Comparison of ENCODE assay signal across 1 cellular context in the genomic region with DNA sequence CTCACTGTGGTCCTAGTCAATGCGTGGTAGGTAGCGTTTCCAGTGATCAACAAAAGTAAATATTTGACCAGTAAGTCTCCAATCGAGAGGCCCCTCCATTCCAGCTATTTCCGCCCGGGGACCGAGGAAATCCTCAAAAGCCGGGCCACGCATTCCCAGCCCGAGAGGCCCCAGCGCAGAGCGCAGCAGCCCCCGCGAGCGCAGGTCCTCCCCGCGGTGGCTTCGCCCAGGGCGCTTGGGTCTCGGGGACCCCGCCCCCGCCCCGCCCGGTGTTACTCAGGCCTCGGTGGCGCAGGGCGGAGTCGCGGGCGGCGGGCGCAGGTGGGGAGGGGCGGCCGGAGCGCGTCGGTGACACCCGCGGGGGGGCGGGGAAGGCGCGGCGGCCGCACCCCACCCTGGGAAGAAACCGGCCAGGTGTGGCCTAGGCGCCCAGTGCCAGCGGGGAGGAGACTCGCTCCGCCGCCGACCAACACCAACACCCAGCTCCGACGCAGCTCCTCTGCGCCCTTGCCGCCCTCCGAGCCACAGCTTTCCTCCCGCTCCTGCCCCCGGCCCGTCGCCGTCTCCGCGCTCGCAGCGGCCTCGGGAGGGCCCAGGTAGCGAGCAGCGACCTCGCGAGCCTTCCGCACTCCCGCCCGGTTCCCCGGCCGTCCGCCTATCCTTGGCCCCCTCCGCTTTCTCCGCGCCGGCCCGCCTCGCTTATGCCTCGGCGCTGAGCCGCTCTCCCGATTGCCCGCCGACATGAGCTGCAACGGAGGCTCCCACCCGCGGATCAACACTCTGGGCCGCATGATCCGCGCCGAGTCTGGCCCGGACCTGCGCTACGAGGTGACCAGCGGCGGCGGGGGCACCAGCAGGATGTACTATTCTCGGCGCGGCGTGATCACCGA.
A peak's percentile ranks its signal among the peaks of the same experiment; 100 is the strongest.
TF ChIP-seq lines count a peak whose summit lies in the region.

A gene with protein sequence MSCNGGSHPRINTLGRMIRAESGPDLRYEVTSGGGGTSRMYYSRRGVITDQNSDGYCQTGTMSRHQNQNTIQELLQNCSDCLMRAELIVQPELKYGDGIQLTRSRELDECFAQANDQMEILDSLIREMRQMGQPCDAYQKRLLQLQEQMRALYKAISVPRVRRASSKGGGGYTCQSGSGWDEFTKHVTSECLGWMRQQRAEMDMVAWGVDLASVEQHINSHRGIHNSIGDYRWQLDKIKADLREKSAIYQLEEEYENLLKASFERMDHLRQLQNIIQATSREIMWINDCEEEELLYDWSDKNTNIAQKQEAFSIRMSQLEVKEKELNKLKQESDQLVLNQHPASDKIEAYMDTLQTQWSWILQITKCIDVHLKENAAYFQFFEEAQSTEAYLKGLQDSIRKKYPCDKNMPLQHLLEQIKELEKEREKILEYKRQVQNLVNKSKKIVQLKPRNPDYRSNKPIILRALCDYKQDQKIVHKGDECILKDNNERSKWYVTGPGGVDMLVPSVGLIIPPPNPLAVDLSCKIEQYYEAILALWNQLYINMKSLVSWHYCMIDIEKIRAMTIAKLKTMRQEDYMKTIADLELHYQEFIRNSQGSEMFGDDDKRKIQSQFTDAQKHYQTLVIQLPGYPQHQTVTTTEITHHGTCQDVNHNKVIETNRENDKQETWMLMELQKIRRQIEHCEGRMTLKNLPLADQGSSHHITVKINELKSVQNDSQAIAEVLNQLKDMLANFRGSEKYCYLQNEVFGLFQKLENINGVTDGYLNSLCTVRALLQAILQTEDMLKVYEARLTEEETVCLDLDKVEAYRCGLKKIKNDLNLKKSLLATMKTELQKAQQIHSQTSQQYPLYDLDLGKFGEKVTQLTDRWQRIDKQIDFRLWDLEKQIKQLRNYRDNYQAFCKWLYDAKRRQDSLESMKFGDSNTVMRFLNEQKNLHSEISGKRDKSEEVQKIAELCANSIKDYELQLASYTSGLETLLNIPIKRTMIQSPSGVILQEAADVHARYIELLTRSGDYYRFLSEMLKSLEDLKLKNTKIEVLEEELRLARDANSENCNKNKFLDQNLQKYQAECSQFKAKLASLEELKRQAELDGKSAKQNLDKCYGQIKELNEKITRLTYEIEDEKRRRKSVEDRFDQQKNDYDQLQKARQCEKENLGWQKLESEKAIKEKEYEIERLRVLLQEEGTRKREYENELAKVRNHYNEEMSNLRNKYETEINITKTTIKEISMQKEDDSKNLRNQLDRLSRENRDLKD (N-terminal part only) (plus strand): TSS at position 497 of the 890 bp plus-strand sequence. CDS start 245 bp downstream, at position 742.

TF ChIP-seq in HepG2, 621 proteins besides CTCF, POLR2A, EP300 and RAD21 (continued from another document and continues in another):
- TF ChIP-seq, protein P1, sequence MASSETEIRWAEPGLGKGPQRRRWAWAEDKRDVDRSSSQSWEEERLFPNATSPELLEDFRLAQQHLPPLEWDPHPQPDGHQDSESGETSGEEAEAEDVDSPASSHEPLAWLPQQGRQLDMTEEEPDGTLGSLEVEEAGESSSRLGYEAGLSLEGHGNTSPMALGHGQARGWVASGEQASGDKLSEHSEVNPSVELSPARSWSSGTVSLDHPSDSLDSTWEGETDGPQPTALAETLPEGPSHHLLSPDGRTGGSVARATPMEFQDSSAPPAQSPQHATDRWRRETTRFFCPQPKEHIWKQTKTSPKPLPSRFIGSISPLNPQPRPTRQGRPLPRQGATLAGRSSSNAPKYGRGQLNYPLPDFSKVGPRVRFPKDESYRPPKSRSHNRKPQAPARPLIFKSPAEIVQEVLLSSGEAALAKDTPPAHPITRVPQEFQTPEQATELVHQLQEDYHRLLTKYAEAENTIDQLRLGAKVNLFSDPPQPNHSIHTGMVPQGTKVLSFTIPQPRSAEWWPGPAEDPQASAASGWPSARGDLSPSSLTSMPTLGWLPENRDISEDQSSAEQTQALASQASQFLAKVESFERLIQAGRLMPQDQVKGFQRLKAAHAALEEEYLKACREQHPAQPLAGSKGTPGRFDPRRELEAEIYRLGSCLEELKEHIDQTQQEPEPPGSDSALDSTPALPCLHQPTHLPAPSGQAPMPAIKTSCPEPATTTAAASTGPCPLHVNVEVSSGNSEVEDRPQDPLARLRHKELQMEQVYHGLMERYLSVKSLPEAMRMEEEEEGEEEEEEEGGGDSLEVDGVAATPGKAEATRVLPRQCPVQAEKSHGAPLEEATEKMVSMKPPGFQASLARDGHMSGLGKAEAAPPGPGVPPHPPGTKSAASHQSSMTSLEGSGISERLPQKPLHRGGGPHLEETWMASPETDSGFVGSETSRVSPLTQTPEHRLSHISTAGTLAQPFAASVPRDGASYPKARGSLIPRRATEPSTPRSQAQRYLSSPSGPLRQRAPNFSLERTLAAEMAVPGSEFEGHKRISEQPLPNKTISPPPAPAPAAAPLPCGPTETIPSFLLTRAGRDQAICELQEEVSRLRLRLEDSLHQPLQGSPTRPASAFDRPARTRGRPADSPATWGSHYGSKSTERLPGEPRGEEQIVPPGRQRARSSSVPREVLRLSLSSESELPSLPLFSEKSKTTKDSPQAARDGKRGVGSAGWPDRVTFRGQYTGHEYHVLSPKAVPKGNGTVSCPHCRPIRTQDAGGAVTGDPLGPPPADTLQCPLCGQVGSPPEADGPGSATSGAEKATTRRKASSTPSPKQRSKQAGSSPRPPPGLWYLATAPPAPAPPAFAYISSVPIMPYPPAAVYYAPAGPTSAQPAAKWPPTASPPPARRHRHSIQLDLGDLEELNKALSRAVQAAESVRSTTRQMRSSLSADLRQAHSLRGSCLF (CRISPR knock-in tag; IDR thresholded peaks at IDR 0.05; ENCODE audit: borderline replicate concordance), result no peak
- TF ChIP-seq KLF12 (CRISPR knock-in tag; IDR thresholded peaks at IDR 0.05; ENCODE audit: borderline replicate concordance), result peak; percentile 98
- peak; percentile 88; the same call in 1 of the 2 replicates for TF ChIP-seq ZNF253 (CRISPR knock-in tag; IDR thresholded peaks at IDR 0.05; ENCODE audit: borderline replicate concordance)
- TF ChIP-seq, protein P2, sequence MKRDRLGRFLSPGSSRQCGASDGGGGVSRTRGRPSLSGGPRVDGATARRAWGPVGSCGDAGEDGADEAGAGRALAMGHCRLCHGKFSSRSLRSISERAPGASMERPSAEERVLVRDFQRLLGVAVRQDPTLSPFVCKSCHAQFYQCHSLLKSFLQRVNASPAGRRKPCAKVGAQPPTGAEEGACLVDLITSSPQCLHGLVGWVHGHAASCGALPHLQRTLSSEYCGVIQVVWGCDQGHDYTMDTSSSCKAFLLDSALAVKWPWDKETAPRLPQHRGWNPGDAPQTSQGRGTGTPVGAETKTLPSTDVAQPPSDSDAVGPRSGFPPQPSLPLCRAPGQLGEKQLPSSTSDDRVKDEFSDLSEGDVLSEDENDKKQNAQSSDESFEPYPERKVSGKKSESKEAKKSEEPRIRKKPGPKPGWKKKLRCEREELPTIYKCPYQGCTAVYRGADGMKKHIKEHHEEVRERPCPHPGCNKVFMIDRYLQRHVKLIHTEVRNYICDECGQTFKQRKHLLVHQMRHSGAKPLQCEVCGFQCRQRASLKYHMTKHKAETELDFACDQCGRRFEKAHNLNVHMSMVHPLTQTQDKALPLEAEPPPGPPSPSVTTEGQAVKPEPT (CRISPR knock-in tag; IDR thresholded peaks at IDR 0.05; ENCODE audit: low read depth), result no peak; the same call in 1 of the 2 replicates
- TF ChIP-seq KLF16 (CRISPR knock-in tag; IDR thresholded peaks at IDR 0.05), result peak; percentile 86 to 96; a peak in 3 of 4 replicates
- TF ChIP-seq, protein P3, sequence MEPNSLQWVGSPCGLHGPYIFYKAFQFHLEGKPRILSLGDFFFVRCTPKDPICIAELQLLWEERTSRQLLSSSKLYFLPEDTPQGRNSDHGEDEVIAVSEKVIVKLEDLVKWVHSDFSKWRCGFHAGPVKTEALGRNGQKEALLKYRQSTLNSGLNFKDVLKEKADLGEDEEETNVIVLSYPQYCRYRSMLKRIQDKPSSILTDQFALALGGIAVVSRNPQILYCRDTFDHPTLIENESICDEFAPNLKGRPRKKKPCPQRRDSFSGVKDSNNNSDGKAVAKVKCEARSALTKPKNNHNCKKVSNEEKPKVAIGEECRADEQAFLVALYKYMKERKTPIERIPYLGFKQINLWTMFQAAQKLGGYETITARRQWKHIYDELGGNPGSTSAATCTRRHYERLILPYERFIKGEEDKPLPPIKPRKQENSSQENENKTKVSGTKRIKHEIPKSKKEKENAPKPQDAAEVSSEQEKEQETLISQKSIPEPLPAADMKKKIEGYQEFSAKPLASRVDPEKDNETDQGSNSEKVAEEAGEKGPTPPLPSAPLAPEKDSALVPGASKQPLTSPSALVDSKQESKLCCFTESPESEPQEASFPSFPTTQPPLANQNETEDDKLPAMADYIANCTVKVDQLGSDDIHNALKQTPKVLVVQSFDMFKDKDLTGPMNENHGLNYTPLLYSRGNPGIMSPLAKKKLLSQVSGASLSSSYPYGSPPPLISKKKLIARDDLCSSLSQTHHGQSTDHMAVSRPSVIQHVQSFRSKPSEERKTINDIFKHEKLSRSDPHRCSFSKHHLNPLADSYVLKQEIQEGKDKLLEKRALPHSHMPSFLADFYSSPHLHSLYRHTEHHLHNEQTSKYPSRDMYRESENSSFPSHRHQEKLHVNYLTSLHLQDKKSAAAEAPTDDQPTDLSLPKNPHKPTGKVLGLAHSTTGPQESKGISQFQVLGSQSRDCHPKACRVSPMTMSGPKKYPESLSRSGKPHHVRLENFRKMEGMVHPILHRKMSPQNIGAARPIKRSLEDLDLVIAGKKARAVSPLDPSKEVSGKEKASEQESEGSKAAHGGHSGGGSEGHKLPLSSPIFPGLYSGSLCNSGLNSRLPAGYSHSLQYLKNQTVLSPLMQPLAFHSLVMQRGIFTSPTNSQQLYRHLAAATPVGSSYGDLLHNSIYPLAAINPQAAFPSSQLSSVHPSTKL (CRISPR knock-in tag; IDR thresholded peaks at IDR 0.05), result peak; percentile 94
- TF ChIP-seq CCDC6 (CRISPR knock-in tag; IDR thresholded peaks at IDR 0.05), result peak; percentile 73
- TF ChIP-seq, protein P4, sequence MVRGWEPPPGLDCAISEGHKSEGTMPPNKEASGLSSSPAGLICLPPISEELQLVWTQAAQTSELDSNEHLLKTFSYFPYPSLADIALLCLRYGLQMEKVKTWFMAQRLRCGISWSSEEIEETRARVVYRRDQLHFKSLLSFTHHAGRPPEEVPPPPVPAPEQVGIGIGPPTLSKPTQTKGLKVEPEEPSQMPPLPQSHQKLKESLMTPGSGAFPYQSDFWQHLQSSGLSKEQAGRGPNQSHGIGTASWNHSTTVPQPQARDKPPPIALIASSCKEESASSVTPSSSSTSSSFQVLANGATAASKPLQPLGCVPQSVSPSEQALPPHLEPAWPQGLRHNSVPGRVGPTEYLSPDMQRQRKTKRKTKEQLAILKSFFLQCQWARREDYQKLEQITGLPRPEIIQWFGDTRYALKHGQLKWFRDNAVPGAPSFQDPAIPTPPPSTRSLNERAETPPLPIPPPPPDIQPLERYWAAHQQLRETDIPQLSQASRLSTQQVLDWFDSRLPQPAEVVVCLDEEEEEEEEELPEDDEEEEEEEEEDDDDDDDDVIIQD (CRISPR knock-in tag; IDR thresholded peaks at IDR 0.05; ENCODE audit: low read depth), result peak; percentile 97
- peak; percentile 99 for TF ChIP-seq PHF21A (CRISPR knock-in tag; IDR thresholded peaks at IDR 0.05)
- TF ChIP-seq SMARCE1 (IDR thresholded peaks at IDR 0.05; ENCODE audit: borderline replicate concordance), result no peak
- peak; percentile 97; the same call in 1 of the 2 replicates for TF ChIP-seq ZNF816 (CRISPR knock-in tag; IDR thresholded peaks at IDR 0.05; ENCODE audit: borderline replicate concordance)
- peak; percentile 51; the same call in 1 of the 2 replicates for TF ChIP-seq ZNF614 (CRISPR knock-in tag; IDR thresholded peaks at IDR 0.05; ENCODE audit: borderline replicate concordance)
- peak; percentile 91 for TF ChIP-seq RXRA (CRISPR knock-in tag; IDR thresholded peaks at IDR 0.05)
- TF ChIP-seq ZNF224 (CRISPR knock-in tag; IDR thresholded peaks at IDR 0.05), result no peak; the same call in 1 of the 2 replicates
- peak; percentile 50 for TF ChIP-seq HNRNPH1 (optimal IDR thresholded peaks at IDR 0.05; ENCODE audit: low read depth, low read length)
- TF ChIP-seq ZNF510 (CRISPR knock-in tag; IDR thresholded peaks at IDR 0.05; ENCODE audit: low read depth), result no peak
- TF ChIP-seq, protein P5, sequence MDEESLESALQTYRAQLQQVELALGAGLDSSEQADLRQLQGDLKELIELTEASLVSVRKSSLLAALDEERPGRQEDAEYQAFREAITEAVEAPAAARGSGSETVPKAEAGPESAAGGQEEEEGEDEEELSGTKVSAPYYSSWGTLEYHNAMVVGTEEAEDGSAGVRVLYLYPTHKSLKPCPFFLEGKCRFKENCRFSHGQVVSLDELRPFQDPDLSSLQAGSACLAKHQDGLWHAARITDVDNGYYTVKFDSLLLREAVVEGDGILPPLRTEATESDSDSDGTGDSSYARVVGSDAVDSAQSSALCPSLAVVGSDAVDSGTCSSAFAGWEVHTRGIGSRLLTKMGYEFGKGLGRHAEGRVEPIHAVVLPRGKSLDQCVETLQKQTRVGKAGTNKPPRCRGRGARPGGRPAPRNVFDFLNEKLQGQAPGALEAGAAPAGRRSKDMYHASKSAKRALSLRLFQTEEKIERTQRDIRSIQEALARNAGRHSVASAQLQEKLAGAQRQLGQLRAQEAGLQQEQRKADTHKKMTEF (CRISPR knock-in tag; IDR thresholded peaks at IDR 0.05), result peak; percentile 99
- TF ChIP-seq, protein P6, sequence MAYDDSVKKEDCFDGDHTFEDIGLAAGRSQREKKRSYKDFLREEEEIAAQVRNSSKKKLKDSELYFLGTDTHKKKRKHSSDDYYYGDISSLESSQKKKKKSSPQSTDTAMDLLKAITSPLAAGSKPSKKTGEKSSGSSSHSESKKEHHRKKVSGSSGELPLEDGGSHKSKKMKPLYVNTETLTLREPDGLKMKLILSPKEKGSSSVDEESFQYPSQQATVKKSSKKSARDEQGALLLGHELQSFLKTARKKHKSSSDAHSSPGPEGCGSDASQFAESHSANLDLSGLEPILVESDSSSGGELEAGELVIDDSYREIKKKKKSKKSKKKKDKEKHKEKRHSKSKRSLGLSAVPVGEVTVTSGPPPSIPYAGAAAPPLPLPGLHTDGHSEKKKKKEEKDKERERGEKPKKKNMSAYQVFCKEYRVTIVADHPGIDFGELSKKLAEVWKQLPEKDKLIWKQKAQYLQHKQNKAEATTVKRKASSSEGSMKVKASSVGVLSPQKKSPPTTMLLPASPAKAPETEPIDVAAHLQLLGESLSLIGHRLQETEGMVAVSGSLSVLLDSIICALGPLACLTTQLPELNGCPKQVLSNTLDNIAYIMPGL (CRISPR knock-in tag; IDR thresholded peaks at IDR 0.05; ENCODE audit: borderline replicate concordance in 1 of 2, low read depth in 1 of 2), result peak; percentile 47 to 90; a peak in 3 of 4 replicates
- TF ChIP-seq ZNF607 (CRISPR knock-in tag; IDR thresholded peaks at IDR 0.05; ENCODE audit: borderline replicate concordance), result peak; percentile 77
- TF ChIP-seq MEIS2 (CRISPR knock-in tag; IDR thresholded peaks at IDR 0.05), result peak; percentile 95
- TF ChIP-seq BRCA1 (CRISPR knock-in tag; IDR thresholded peaks at IDR 0.05), result peak; percentile 59; the same call in 1 of the 2 replicates
- peak; percentile 80; the same call in 1 of the 2 replicates for TF ChIP-seq ZKSCAN8 (CRISPR knock-in tag; IDR thresholded peaks at IDR 0.05; ENCODE audit: borderline replicate concordance)
- peak; percentile 89 for TF ChIP-seq GABPB1 (CRISPR knock-in tag; IDR thresholded peaks at IDR 0.05)
- no peak for TF ChIP-seq ZSCAN22 (CRISPR knock-in tag; IDR thresholded peaks at IDR 0.05)
- no peak for TF ChIP-seq NPAS2 (CRISPR knock-in tag; IDR thresholded peaks at IDR 0.05; ENCODE audit: borderline replicate concordance)
- peak; percentile 7; the same call in 1 of the 2 replicates for TF ChIP-seq ELF4 (CRISPR knock-in tag; IDR thresholded peaks at IDR 0.05; ENCODE audit: borderline replicate concordance)
- TF ChIP-seq HNF4A (CRISPR knock-in tag; IDR thresholded peaks at IDR 0.05), result peak; percentile 57
- TF ChIP-seq ZNF788 (CRISPR knock-in tag; IDR thresholded peaks at IDR 0.05; ENCODE audit: borderline replicate concordance), result peak; percentile 81; the same call in 1 of the 2 replicates
